In genomic region chr6:83464741-83465140, GRCh38 we compare ENCODE assay signal across 35 cellular contexts. TPM values are rescaled to one million over a fixed set of nuclear protein-coding genes. Genes with fewer than 3 reads are reported as not detected.
DNase-seq lines count a peak whose midpoint lies in the region; ATAC-seq, FAIRE-seq and TF ChIP-seq lines count a peak whose summit lies in the region.
"Had no signal": no experiment of that assay in that cellular context is flagged by ENCODE, and none has a peak within 500 bp of the region (broad histone marks: within the 10 kb centered on the region; RNA-seq: fewer than 3 reads in every experiment).

No MANE protein-coding gene starts in this region.

- H3K4me3 Mint-ChIP-seq in CD14-positive monocyte (no peak overlapping the region), HFFc6 (no peak overlapping the region)
- H3K4me3 Mint-ChIP-seq: activated CD8-positive, alpha-beta T cell treated with anti-CD3 and anti-CD28 coated beads for 36 hours; activated naive CD8-positive, alpha-beta T cell treated with anti-CD3 and anti-CD28 coated beads, Interleukin-2, amount 10 ng/mL, durations not matched to agents 7 days and 5 days; CD8-positive, alpha-beta T cell; immature natural killer cell; mesothelial cell of epicardium; neural crest cell; T-helper 17 cell had no signal

- H3K27me3 ChIP-seq in bronchial epithelial cell (ENCODE audit: control insufficient read depth, insufficient read depth, low read length) = no peaks in the 10 kb centered on the region
- H3K27me3 ChIP-seq: esophagus muscularis mucosa, tibial nerve had no signal

- H3K4me3 ChIP-seq in bronchial epithelial cell (ENCODE audit: low read depth, low read length) (no peak overlapping the region), mucosa of descending colon (no peak overlapping the region)
- H3K4me3 ChIP-seq: esophagus muscularis mucosa, GM23248, tibial nerve had no signal

- peaks cover 0 to 2% (median 0%) of the 10 kb centered on the region in 3 donors for H3K27me3 Mint-ChIP-seq in CD14-positive monocyte (ENCODE audit: low read depth in 3 of 3)
- H3K27me3 Mint-ChIP-seq in HFFc6 (ENCODE audit: insufficient read depth) = peaks cover 3% of the 10 kb centered on the region
- H3K27me3 Mint-ChIP-seq: activated CD8-positive, alpha-beta T cell treated with anti-CD3 and anti-CD28 coated beads for 36 hours; T-helper 17 cell had no signal

- H3K9me3 Mint-ChIP-seq in CD14-positive monocyte = peaks cover 0 to 5% (median 0%) of the 10 kb centered on the region in 7 donors
- no peaks in the 10 kb centered on the region for H3K9me3 Mint-ChIP-seq in HFFc6
- H3K9me3 Mint-ChIP-seq: activated CD8-positive, alpha-beta T cell treated with anti-CD3 and anti-CD28 coated beads for 36 hours; activated naive CD8-positive, alpha-beta T cell treated with anti-CD3 and anti-CD28 coated beads, Interleukin-2, amount 10 ng/mL, durations not matched to agents 7 days and 5 days; CD8-positive, alpha-beta T cell; immature natural killer cell; neural crest cell had no signal

- H3K4me1 Mint-ChIP-seq in CD14-positive monocyte (peaks cover 44% of the 10 kb centered on the region), HFFc6 (ENCODE audit: low read depth) (no peaks in the 10 kb centered on the region; the same call in 1 of the 2 replicates)
- H3K4me1 Mint-ChIP-seq: activated naive CD8-positive, alpha-beta T cell treated with anti-CD3 and anti-CD28 coated beads, Interleukin-2, amount 10 ng/mL, durations not matched to agents 7 days and 5 days; T-helper 17 cell had no signal

- intact Hi-C loops in CD14-positive monocyte (cut with micrococcal nuclease) = loop anchor here (5.0 kb wide), 1 partner anchor 32 kb away; the partner anchor contains the start of gene ME1 (in 2 of the 2)
- intact Hi-C loops in mucosa of descending colon (cut with DNase I, micrococcal nuclease) = no loop called here

- peak overlapping the region in 6 of 7 donors; percentile 60 to 90 (median 85) for H3K27ac Mint-ChIP-seq in CD14-positive monocyte
- no peak overlapping the region for H3K27ac Mint-ChIP-seq in HFFc6
- H3K27ac Mint-ChIP-seq: activated CD8-positive, alpha-beta T cell treated with anti-CD3 and anti-CD28 coated beads for 36 hours; activated naive CD8-positive, alpha-beta T cell treated with anti-CD3 and anti-CD28 coated beads, Interleukin-2, amount 10 ng/mL, durations not matched to agents 7 days and 5 days; CD8-positive, alpha-beta T cell; immature natural killer cell; mesothelial cell of epicardium; T-helper 17 cell had no signal

- peak; percentile 64 for FAIRE-seq in bronchial epithelial cell (lab: Jason Lieb, UNC)
- FAIRE-seq: A204.1, frontal cortex, RCC 7860 had no signal

- TF ChIP-seq CTCF in CD14-positive monocyte (IDR thresholded peaks at IDR 0.05) (no peak), bronchial epithelial cell (IDR thresholded peaks at IDR 0.05; ENCODE audit: insufficient read depth, low read length, severe bottlenecking) (no peak), mucosa of descending colon (IDR thresholded peaks at IDR 0.05) (no peak), HFFc6 (IDR thresholded peaks at IDR 0.05) (no peak)

- H3K9me3 ChIP-seq in mucosa of descending colon = no peaks in the 10 kb centered on the region
- H3K9me3 ChIP-seq: esophagus muscularis mucosa, tibial nerve had no signal

- no peaks in the 10 kb centered on the region for H3K4me1 ChIP-seq in mucosa of descending colon (ENCODE audit: low read depth)
- H3K4me1 ChIP-seq: esophagus muscularis mucosa, parathyroid adenoma had no signal

- ATAC-seq in mucosa of descending colon (peak; percentile 95), GM21390 (IDR thresholded peaks at IDR 0.05; ENCODE audit: unreplicated experiment) (no peak)
- ATAC-seq: activated CD8-positive, alpha-beta T cell treated with anti-CD3 and anti-CD28 coated beads for 36 hours; CD8-positive, alpha-beta T cell; left ventricle myocardium superior; right cardiac atrium; T-helper 17 cell had no signal

- DNase-seq in CD14-positive monocyte (ENCODE audit: low spot score) (no peak), LoVo (ENCODE audit: low spot score) (peak; percentile 88), bronchial epithelial cell (ENCODE audit: low read depth) (peak; percentile 41), mucosa of descending colon (peak in 1 of 3 donors; percentile 65), NAMALWA (ENCODE audit: low spot score) (no peak), NCI-H2081 (lab: John Stamatoyannopoulos, UW) (no peak), HFFc6 (no peak)
- DNase-seq: activated CD4-positive, alpha-beta T cell treated with anti-CD3 and anti-CD28 coated beads for 1 hour; activated CD8-positive, alpha-beta T cell treated with anti-CD3 and anti-CD28 coated beads for 36 hours; activated effector memory CD4-positive, alpha-beta T cell treated with anti-CD3 and anti-CD28 coated beads, Interleukin-2, amount 50 U/mL, for 16 hours; activated naive CD8-positive, alpha-beta T cell treated with anti-CD3 and anti-CD28 coated beads, Interleukin-2, amount 10 ng/mL, durations not matched to agents 7 days and 5 days; activated T-cell treated with anti-CD3 and anti-CD28 coated beads for 4 hours; AML-193; CD8-positive, alpha-beta T cell; DMS153; effector memory CD4-positive, alpha-beta T cell; GM23248; hippocampal formation; immature natural killer cell; Kasumi-1; left ventricle myocardium superior; NCI-H1092 treated with DMSO at 0.1 percent for 48 hours; NCI-H2029 treated with DMSO at 0.1 percent for 48 hours; right cardiac atrium; T-helper 17 cell had no signal

- H3K36me3 Mint-ChIP-seq in CD14-positive monocyte = peaks cover 0 to 7% of the 10 kb centered on the region in 2 donors
- H3K36me3 Mint-ChIP-seq in HFFc6 (ENCODE audit: low read depth) = no peaks in the 10 kb centered on the region
- H3K36me3 Mint-ChIP-seq: activated naive CD8-positive, alpha-beta T cell treated with anti-CD3 and anti-CD28 coated beads, Interleukin-2, amount 10 ng/mL, durations not matched to agents 7 days and 5 days; CD8-positive, alpha-beta T cell had no signal

- no peaks in the 10 kb centered on the region for H3K36me3 ChIP-seq in bronchial epithelial cell (ENCODE audit: control insufficient read depth, insufficient read depth, low read length)
- no peaks in the 10 kb centered on the region for H3K36me3 ChIP-seq in mucosa of descending colon (ENCODE audit: low read depth)
- H3K36me3 ChIP-seq: esophagus muscularis mucosa, tibial nerve had no signal

RNA-seq across cellular contexts. Expression of gene ME1, which starts 33.9 kb away (rescaled TPM):
- polyA plus RNA-seq in CD14-positive monocyte = 1 to 10 TPM; 2.1 to 4.0 TPM
- total RNA-seq in bronchial epithelial cell (18.2 and 37.6 TPM in 2 replicates), mucosa of descending colon (10 to 100 TPM in 1 of 3 donors, 1 to 10 TPM in 2; 2.6 to 10.4 (median 7.3) TPM)
- 10 to 100 TPM; 24.2 to 37.1 (median 32.6) TPM for total RNA-seq in HFFc6 (2021; fragmentation: NEBNext Ultra II Directional; extraction: Animal tissue kit (Norgen Biotek cat#: 25700))
- total RNA-seq: G401 had no signal

RNA-seq across cellular contexts. Expression of gene PRSS35, which starts 47.6 kb away (rescaled TPM):
- not detected for polyA plus RNA-seq in CD14-positive monocyte
- total RNA-seq in bronchial epithelial cell (0.13 TPM in 1 of 2 replicates, not detected in the other), mucosa of descending colon (under 1 TPM in 1 of 3 donors, not detected in 2; 0.14 TPM)
- under 1 TPM; 0.30 to 0.78 (median 0.46) TPM for total RNA-seq in HFFc6 (2021; fragmentation: NEBNext Ultra II Directional; extraction: Animal tissue kit (Norgen Biotek cat#: 25700))
- total RNA-seq: activated CD8-positive, alpha-beta T cell treated with anti-CD3 and anti-CD28 coated beads for 36 hours; GM23248 had no signal
- polyA plus RNA-seq: GM23248 had no signal

Comparison
In these comparisons a context has a peak if more than half of its experiments do, and no peak if none do; other contexts are left out.
1. DNase-seq: peak in LoVo (single experiment) and bronchial epithelial cell (single experiment); none in CD14-positive monocyte (single experiment), NAMALWA (single experiment), NCI-H2081 (0 of 2) and HFFc6 (single experiment).
2. intact Hi-C loops: an anchor here in CD14-positive monocyte (5.0 kb wide); none called in mucosa of descending colon.